ENCODE assay signal across 9 cellular contexts in the genomic region with DNA sequence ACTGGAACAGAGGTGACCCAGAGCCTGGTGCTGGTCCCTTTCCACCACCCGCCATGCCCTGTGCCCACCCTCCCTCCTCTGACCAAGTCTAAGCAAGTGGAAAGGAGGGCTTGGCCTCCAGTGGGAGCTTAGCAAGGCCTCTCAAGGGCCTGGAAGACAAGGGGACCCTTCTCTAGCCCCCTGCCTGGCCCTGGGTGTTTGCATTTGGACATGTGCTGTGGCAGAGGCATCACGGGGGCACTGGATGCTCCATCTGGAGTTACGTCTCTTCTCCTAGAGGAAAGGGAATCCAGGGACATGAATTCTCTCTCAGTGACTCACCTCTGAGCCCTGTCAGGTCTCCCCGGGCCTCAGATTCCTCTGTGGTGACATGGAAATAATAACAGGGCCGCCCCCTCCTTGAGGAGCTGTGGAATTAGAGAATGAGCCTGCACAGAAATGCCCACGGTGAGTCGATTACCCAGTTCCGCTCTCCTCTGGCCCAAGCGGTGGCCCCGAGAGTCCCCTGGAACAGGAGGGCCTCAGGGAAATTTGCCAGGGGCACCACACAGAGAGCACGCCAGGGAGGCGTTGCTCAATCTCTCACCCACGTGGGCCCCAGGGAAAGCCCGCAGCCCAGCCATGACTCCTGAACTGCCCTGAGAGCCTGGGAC.
DNase-seq lines count a peak whose midpoint lies in the region; TF ChIP-seq lines count a peak whose summit lies in the region.
"Had no signal": no experiment of that assay in that cellular context is flagged by ENCODE, and none has a peak within 500 bp of the region (broad histone marks: within the 10 kb centered on the region; RNA-seq: fewer than 3 reads in every experiment).

No MANE protein-coding gene starts in this region.

- peak; percentile 51 for DNase-seq in NCI-H2227 (lab: John Stamatoyannopoulos, UW; ENCODE audit: unreplicated experiment)
- DNase-seq in NCI-H2227 treated with DMSO at 0.1 percent for 48 hours (lab: John Stamatoyannopoulos, UW) = no peak
- DNase-seq in amniotic stem cell (lab: John Stamatoyannopoulos, UW) = peak; percentile 72
- DNase-seq in islet precursor cell = peak; percentile 98
- peak; percentile 61 to 91 for DNase-seq in tibial artery
- DNase-seq in NCI-H345 treated with DMSO at 0.1 percent for 48 hours (lab: John Stamatoyannopoulos, UW; ENCODE audit: unreplicated experiment) = no peak
- no peak for DNase-seq in NCI-H526 treated with DMSO at 0.1 percent for 48 hours (lab: John Stamatoyannopoulos, UW)
- DNase-seq in OCI-M2 (lab: John Stamatoyannopoulos, UW; ENCODE audit: unreplicated experiment) = no peak

- H3K4me3 ChIP-seq in tibial artery = peak overlapping the region in 1 of 2 donors; percentile 24
- H3K4me3 ChIP-seq: BLaER1 had no signal

- no peaks in the 10 kb centered on the region for H3K27me3 ChIP-seq in tibial artery
- H3K27me3 ChIP-seq: BLaER1 had no signal

- TF ChIP-seq CTCF in tibial artery (IDR thresholded peaks at IDR 0.05) = no peak

- peak overlapping the region; percentile 31 to 65 for H3K27ac ChIP-seq in tibial artery
- H3K27ac ChIP-seq: BLaER1 had no signal

- H3K9me3 ChIP-seq in tibial artery = no peaks in the 10 kb centered on the region
- H3K9me3 ChIP-seq: BLaER1 had no signal

- H3K4me1 ChIP-seq in tibial artery = peaks cover 0 to 52% (median 18%) of the 10 kb centered on the region in 4 donors

- intact Hi-C loops in tibial artery (cut with DNase I; ENCODE audit: low total_unique reads) = loop anchor here (2.0 kb wide), 1 partner anchor 105 kb away; no protein-coding TSS in a partner anchor

- H3K36me3 ChIP-seq in tibial artery = no peaks in the 10 kb centered on the region
- H3K36me3 ChIP-seq: BLaER1 had no signal

Comparison
In these comparisons a context has a peak if more than half of its experiments do, and no peak if none do; other contexts are left out.
1. DNase-seq: peak in NCI-H2227 (single experiment), amniotic stem cell (single experiment), islet precursor cell (single experiment) and tibial artery (2 of 2); none in NCI-H2227 treated with DMSO at 0.1 percent for 48 hours (single experiment), NCI-H345 treated with DMSO at 0.1 percent for 48 hours (single experiment), NCI-H526 treated with DMSO at 0.1 percent for 48 hours (single experiment) and OCI-M2 (single experiment).